In genomic region chr2:85437488-85438290, GRCh38 we compare ENCODE assay signal across 8 cellular contexts. TPM values are rescaled to one million over a fixed set of nuclear protein-coding genes. Genes with fewer than 3 reads are reported as not detected.
DNase-seq lines count a peak whose midpoint lies in the region; ATAC-seq and TF ChIP-seq lines count a peak whose summit lies in the region.

No MANE protein-coding gene starts in this region.

- no peaks in the 10 kb centered on the region for H3K36me3 ChIP-seq in left lung

- peak; percentile 32 to 38 for DNase-seq in NCI-H187 (lab: John Stamatoyannopoulos, UW)
- no peak for DNase-seq in NCI-H187 treated with DMSO at 0.1 percent for 48 hours (lab: John Stamatoyannopoulos, UW)
- peak; percentile 66 for DNase-seq in NCI-H2196 (lab: John Stamatoyannopoulos, UW; ENCODE audit: unreplicated experiment)
- DNase-seq in activated CD4-positive, alpha-beta T cell treated with anti-CD3 and anti-CD28 coated beads for 48 hours = peak; percentile 79
- peak; percentile 22 for DNase-seq in cortex of kidney (lab: John Stamatoyannopoulos, UW)
- peak; percentile 87 to 97 for DNase-seq in left lung
- DNase-seq in stimulated activated CD4-positive, alpha-beta T cell treated with anti-CD3 and anti-CD28 coated beads, Interleukin-4, amount 100 ng/mL, for 1 hour = peak; percentile 73

- no peaks in the 10 kb centered on the region for H3K9me3 ChIP-seq in left lung

- TF ChIP-seq CTCF in left lung (IDR thresholded peaks at IDR 0.05) = no peak

- H3K4me1 ChIP-seq in left lung = peaks cover 17 to 66% of the 10 kb centered on the region in 2 donors

- no peaks in the 10 kb centered on the region for H3K27me3 ChIP-seq in left lung

- H3K27ac ChIP-seq in left lung = peak overlapping the region; percentile 91 to 99

- peak overlapping the region; percentile 19 to 40 for H3K4me3 ChIP-seq in left lung

- ATAC-seq in HG02938 (IDR thresholded peaks at IDR 0.05; ENCODE audit: unreplicated experiment) (peak; percentile 58), left lung (peak; percentile 82)

- intact Hi-C loops in left lung (cut with DNase I) = no loop called here

RNA-seq across cellular contexts. Expression of gene SH2D6, which starts 19.2 kb away (rescaled TPM):
- total RNA-seq in left lung = under 1 TPM; 0.60 to 0.90 TPM

RNA-seq across cellular contexts. Expression of gene CAPG, which starts 27.5 kb away (rescaled TPM):
- 100 to 1,000 TPM; 340 to 418 TPM for total RNA-seq in left lung
